In the genomic region with DNA sequence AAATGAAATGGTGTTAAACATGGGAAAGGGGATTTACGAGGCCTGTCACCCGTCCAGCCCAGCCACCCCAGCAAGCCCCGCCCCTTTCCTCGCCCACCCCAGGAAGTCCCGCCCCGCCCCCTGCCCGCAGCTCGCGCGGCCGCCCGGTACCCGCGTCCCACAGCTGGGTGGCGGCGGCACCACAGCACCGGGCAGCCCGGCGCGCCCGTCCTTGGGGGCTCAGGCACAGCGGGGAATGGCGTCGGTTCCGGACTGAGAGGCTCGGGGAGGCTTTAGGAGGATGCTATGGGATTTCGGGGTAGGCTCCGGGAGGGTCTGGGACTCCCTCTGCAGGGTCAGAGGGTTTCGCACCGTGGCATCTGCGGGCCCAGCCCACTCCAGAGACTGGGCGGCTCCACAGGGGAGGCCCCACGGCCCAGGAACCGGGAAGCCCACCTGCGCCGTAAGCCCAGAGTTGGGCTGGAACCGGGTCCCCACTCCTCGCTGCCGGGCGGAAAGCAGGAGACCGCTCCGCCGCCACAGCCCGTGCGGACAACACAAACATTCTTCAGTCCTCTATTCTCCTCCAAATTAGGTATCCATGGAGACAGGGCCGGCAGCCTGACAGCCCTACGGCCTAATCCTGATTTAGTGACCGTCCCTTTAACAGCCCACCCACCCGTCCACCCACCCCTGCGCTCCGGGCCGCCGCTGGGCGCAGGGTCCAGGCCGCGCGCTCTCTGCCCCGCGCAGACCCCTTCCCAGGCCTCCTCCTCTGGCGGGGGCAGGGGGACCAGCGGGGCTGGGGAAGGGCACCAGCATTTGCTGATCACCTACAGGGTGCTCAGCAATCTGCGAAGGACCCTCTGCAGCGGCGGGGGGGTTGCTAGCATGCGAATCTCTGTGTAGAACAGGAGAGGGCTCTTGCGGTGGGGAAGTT, we compare ENCODE assay signal across 8 cellular contexts. TPM values are rescaled to one million over a fixed set of nuclear protein-coding genes. Genes with fewer than 3 reads are reported as not detected.
DNase-seq lines count a peak whose midpoint lies in the region; ATAC-seq and TF ChIP-seq lines count a peak whose summit lies in the region.

No MANE protein-coding gene starts in this region.

- DNase-seq in GM20000 (ENCODE audit: low spot score) (peak; percentile 63), endodermal cell (peak; percentile 92), naive B cell (peak; percentile 43), OCI-LY7 (ENCODE audit: low spot score) (no peak)
- peak; percentile 67 for DNase-seq in activated CD4-positive, alpha-beta T cell treated with anti-CD3 and anti-CD28 coated beads, Interleukin-2, amount 10 ng/mL, durations not matched to agents 24 days and 14 days

- H3K27me3 ChIP-seq in endodermal cell (ENCODE audit: control insufficient read depth, insufficient read depth, low read length, poor library complexity, severe bottlenecking) (peaks cover 16% of the 10 kb centered on the region), stomach smooth muscle (ENCODE audit: control insufficient read depth in 1 of 2, insufficient read depth in 2 of 2, low read length in 2 of 2) (peaks cover 46 to 55% of the 10 kb centered on the region in 2 donors)

- H3K36me3 Mint-ChIP-seq in activated CD4-positive, alpha-beta T cell treated with anti-CD3 and anti-CD28 coated beads, Interleukin-2, amount 10 ng/mL, durations not matched to agents 24 days and 14 days (ENCODE audit: low read depth), result peaks cover 2% of the 10 kb centered on the region
- no peaks in the 10 kb centered on the region for H3K36me3 Mint-ChIP-seq in endodermal cell (ENCODE audit: low read depth)
- no peaks in the 10 kb centered on the region for H3K36me3 Mint-ChIP-seq in naive B cell

- H2AFZ ChIP-seq in OCI-LY7 (ENCODE audit: low read length), result no peak overlapping the region

- H3K9me3 ChIP-seq in endodermal cell (ENCODE audit: control insufficient read depth, low read length), result no peaks in the 10 kb centered on the region
- no peaks in the 10 kb centered on the region for H3K9me3 ChIP-seq in stomach smooth muscle (ENCODE audit: control insufficient read depth in 2 of 2, low read length in 2 of 2)
- H3K9me3 ChIP-seq in OCI-LY7 (ENCODE audit: low read length), result no peaks in the 10 kb centered on the region

- peak overlapping the region; percentile 84 for H3K4me3 ChIP-seq in endodermal cell (ENCODE audit: low read length)
- H3K4me3 ChIP-seq in stomach smooth muscle (ENCODE audit: low read length in 2 of 2), result peak overlapping the region; percentile 46 to 72
- no peak overlapping the region for H3K4me3 ChIP-seq in OCI-LY7 (ENCODE audit: low read depth, low read length, poor library complexity, severe bottlenecking)

- TF ChIP-seq CTCF in GM20000 (IDR thresholded peaks at IDR 0.05; ENCODE audit: extremely low read depth, missing control alignments), result no peak
- peak; percentile 14 for TF ChIP-seq CTCF in endodermal cell (conservative IDR thresholded peaks at IDR 0.05)
- TF ChIP-seq CTCF in OCI-LY7 (conservative IDR thresholded peaks at IDR 0.05; ENCODE audit: low read length), result no peak

- H3K9me3 Mint-ChIP-seq in activated CD4-positive, alpha-beta T cell treated with anti-CD3 and anti-CD28 coated beads, Interleukin-2, amount 10 ng/mL, durations not matched to agents 24 days and 14 days, result no peaks in the 10 kb centered on the region
- no peaks in the 10 kb centered on the region for H3K9me3 Mint-ChIP-seq in endodermal cell
- H3K9me3 Mint-ChIP-seq in naive B cell, result no peaks in the 10 kb centered on the region

- no peaks in the 10 kb centered on the region for H3K9me2 ChIP-seq in OCI-LY7 (ENCODE audit: insufficient read depth, low read length)

- intact Hi-C loops in activated CD4-positive, alpha-beta T cell treated with anti-CD3 and anti-CD28 coated beads, Interleukin-2, amount 10 ng/mL, durations not matched to agents 24 days and 14 days (cut with micrococcal nuclease), result no loop called here
- intact Hi-C loops in OCI-LY7 (cut with micrococcal nuclease; ENCODE audit: unreplicated experiment), result no loop called here

- peaks cover 56% of the 10 kb centered on the region for H3K27me3 Mint-ChIP-seq in activated CD4-positive, alpha-beta T cell treated with anti-CD3 and anti-CD28 coated beads, Interleukin-2, amount 10 ng/mL, durations not matched to agents 24 days and 14 days
- H3K27me3 Mint-ChIP-seq in endodermal cell (ENCODE audit: insufficient read depth) (peaks cover 80% of the 10 kb centered on the region), naive B cell (peaks cover 47 to 73% (median 72%) of the 10 kb centered on the region in 3 donors)

- WGBS in endodermal cell (ENCODE audit: insufficient coverage in 1 of 2, insufficient read length in 1 of 2), 2 experiments, result 0% methylated on average over 3 to 66 of the region's 66 CpGs

- no peak overlapping the region for H3K27ac Mint-ChIP-seq in activated CD4-positive, alpha-beta T cell treated with anti-CD3 and anti-CD28 coated beads, Interleukin-2, amount 10 ng/mL, durations not matched to agents 24 days and 14 days
- H3K27ac Mint-ChIP-seq in endodermal cell, result no peak overlapping the region
- H3K27ac Mint-ChIP-seq in naive B cell, result peak overlapping the region in 2 of 6 donors; percentile 12 to 56

- peak overlapping the region; percentile 56 for H3K4me3 Mint-ChIP-seq in activated CD4-positive, alpha-beta T cell treated with anti-CD3 and anti-CD28 coated beads, Interleukin-2, amount 10 ng/mL, durations not matched to agents 24 days and 14 days
- peak overlapping the region; percentile 66 for H3K4me3 Mint-ChIP-seq in endodermal cell
- H3K4me3 Mint-ChIP-seq in naive B cell, result peak overlapping the region; percentile 63 to 93 (median 86)

- H3K4me1 ChIP-seq in endodermal cell (ENCODE audit: control insufficient read depth, insufficient read depth, low read length) (peaks cover 15% of the 10 kb centered on the region), stomach smooth muscle (ENCODE audit: control insufficient read depth, insufficient read depth, low read length) (peaks cover 21% of the 10 kb centered on the region), OCI-LY7 (ENCODE audit: insufficient read depth, low read length, poor library complexity, severe bottlenecking) (no peaks in the 10 kb centered on the region)

- peaks cover 4% of the 10 kb centered on the region for H3K36me3 ChIP-seq in endodermal cell (ENCODE audit: control insufficient read depth, insufficient read depth, low read length)
- no peaks in the 10 kb centered on the region for H3K36me3 ChIP-seq in stomach smooth muscle (ENCODE audit: control insufficient read depth in 2 of 2, insufficient read depth in 2 of 2, low read length in 2 of 2)
- H3K36me3 ChIP-seq in OCI-LY7 (ENCODE audit: insufficient read depth, low read length), result no peaks in the 10 kb centered on the region

- H4K20me1 ChIP-seq in OCI-LY7 (ENCODE audit: insufficient read depth, low read length), result no peaks in the 10 kb centered on the region

- no peak overlapping the region for H3K4me2 ChIP-seq in OCI-LY7 (ENCODE audit: low read length)

- no peaks in the 10 kb centered on the region for H3K79me2 ChIP-seq in OCI-LY7 (ENCODE audit: insufficient read depth, low read depth, low read length)

- peaks cover 9% of the 10 kb centered on the region for H3K4me1 Mint-ChIP-seq in activated CD4-positive, alpha-beta T cell treated with anti-CD3 and anti-CD28 coated beads, Interleukin-2, amount 10 ng/mL, durations not matched to agents 24 days and 14 days
- H3K4me1 Mint-ChIP-seq in endodermal cell (peaks cover 12% of the 10 kb centered on the region), naive B cell (peaks cover 14 to 20% (median 18%) of the 10 kb centered on the region in 3 donors)

- H3K27ac ChIP-seq in endodermal cell (ENCODE audit: low read depth, low read length) (peak overlapping the region; percentile 90), stomach smooth muscle (ENCODE audit: low read length) (no peak overlapping the region), OCI-LY7 (ENCODE audit: low read depth, low read length, poor library complexity, severe bottlenecking) (no peak overlapping the region)

- no TSS peak for BruUV-seq in OCI-LY7 (replicated peaks; lab: Mats Ljungman, UMichigan)

- H3K9ac ChIP-seq in endodermal cell (ENCODE audit: extremely low read depth, low read length, poor library complexity, severe bottlenecking) (peak overlapping the region; percentile 47), stomach smooth muscle (ENCODE audit: low read length in 2 of 2) (no peak overlapping the region)

- CTCF ChIA-PET in OCI-LY7 (lab: Charles Lee; ENCODE audit: unreplicated experiment), result no interaction called here

- POLR2A ChIA-PET in OCI-LY7 (lab: Charles Lee), result no interaction called here

- ATAC-seq in naive B cell (ENCODE audit: low read depth in 2 of 2) (peak; percentile 65 to 67), HG03139 (IDR thresholded peaks at IDR 0.05; ENCODE audit: unreplicated experiment) (no peak), HG03354 (IDR thresholded peaks at IDR 0.05; ENCODE audit: poor library complexity, severe bottlenecking, unreplicated experiment) (no peak)

RNA-seq across cellular contexts. Expression of gene FIGNL2, which starts 1.3 kb away (rescaled TPM):
- 0.30 and 0.33 TPM in 2 replicates for total RNA-seq in activated CD4-positive, alpha-beta T cell treated with anti-CD3 and anti-CD28 coated beads, Interleukin-2, amount 10 ng/mL, durations not matched to agents 24 days and 14 days
- total RNA-seq in endodermal cell (10 to 100 TPM; 10.5 to 17.7 TPM), OCI-LY7 (2022) (not detected in 2 replicates)
- polyA plus RNA-seq in endodermal cell (2013, experiment 1 of 2), result 24.4 TPM
- 22.8 TPM for polyA plus RNA-seq in endodermal cell (2013, experiment 2 of 2)
- polyA plus RNA-seq in naive B cell (ENCODE audit: low read depth in 6 of 6), result under 1 TPM in 2 of 6 donors, not detected in 4; 0.06 to 0.11 TPM
- not detected in 2 replicates for total RNA-seq in OCI-LY7 (2014; rRNA removed; shearing (Covaris generic))

RNA-seq across cellular contexts. Expression of gene ANKRD33, which starts 40.7 kb away (rescaled TPM):
- not detected in 2 replicates for total RNA-seq in activated CD4-positive, alpha-beta T cell treated with anti-CD3 and anti-CD28 coated beads, Interleukin-2, amount 10 ng/mL, durations not matched to agents 24 days and 14 days
- under 1 TPM in 1 of 2 donors, not detected in 1; 0.46 TPM for total RNA-seq in endodermal cell
- polyA plus RNA-seq in endodermal cell (2013, experiment 1 of 2), result 0.28 TPM
- 0.62 TPM for polyA plus RNA-seq in endodermal cell (2013, experiment 2 of 2)
- polyA plus RNA-seq in naive B cell (ENCODE audit: low read depth in 6 of 6), result not detected
- not detected in 2 replicates for total RNA-seq in OCI-LY7 (2014; rRNA removed; shearing (Covaris generic))
- total RNA-seq in OCI-LY7 (2022), result not detected in 2 replicates

Comparison
In these comparisons a context has a peak if more than half of its experiments do, and no peak if none do; other contexts are left out.
1. ATAC-seq: peak in naive B cell (2 of 2); none in HG03139 (single experiment) and HG03354 (single experiment).
2. Peak in every context shown above with its lines, with median percentiles within 50 percentile points of each other: H3K4me3 Mint-ChIP-seq.